Comparison of ENCODE assay signal across 22 cellular contexts in genomic region chr3:147872568-147872967, GRCh38.
"Had no signal": no experiment of that assay in that cellular context is flagged by ENCODE, and none has a peak within 500 bp of the region (broad histone marks: within the 10 kb centered on the region; RNA-seq: fewer than 3 reads in every experiment).

No MANE protein-coding gene starts in this region.

- DNase-seq: activated CD4-positive, alpha-beta memory T cell treated with anti-CD3 and anti-CD28 coated beads for 36 hours; activated CD4-positive, alpha-beta T cell treated with anti-CD3 and anti-CD28 coated beads, Interleukin-2, amount 10 ng/mL, durations not matched to agents 7 days and 5 days; activated CD4-positive, CD25-positive, alpha-beta regulatory T cell; activated CD8-positive, alpha-beta memory T cell treated with anti-CD3 and anti-CD28 coated beads for 24 hours; activated gamma-delta T cell; activated naive CD4-positive, alpha-beta T cell treated with anti-CD3 and anti-CD28 coated beads for 36 hours; activated T-cell treated with anti-CD3 and anti-CD28 coated beads, Interleukin-2, amount 50 U/mL, for 4 hours; amygdala; NCI-H1048; NCI-H1930; NCI-H2107; NCI-H2171 treated with DMSO at 0.1 percent for 48 hours; NCI-H226; NCI-H526; NCI-H774; Right ventricle myocardium superior; RPMI8226; SJCRH30; SK-N-SH; T-helper 1 cell had no signal

- H3K9ac ChIP-seq: SK-N-SH had no signal

- ATAC-seq: activated T-cell treated with anti-CD3 and anti-CD28 coated beads, Interleukin-2, amount 50 U/mL, for 4 hours; Panc1 had no signal

- H3K4me3 ChIP-seq: SJCRH30 had no signal

- H3K9me3 ChIP-seq: SJCRH30, SK-N-SH had no signal

- H3K36me3 ChIP-seq: SJCRH30 had no signal

- H3K27me3 ChIP-seq: SJCRH30 had no signal

- H3K27ac ChIP-seq: SJCRH30, VCaP had no signal

- H3K9me2 ChIP-seq: SK-N-SH had no signal

- H3K4me2 ChIP-seq: SK-N-SH had no signal

- H3K4me1 ChIP-seq: SJCRH30 had no signal
